ENCODE assay signal across 21 cellular contexts in the genomic region with DNA sequence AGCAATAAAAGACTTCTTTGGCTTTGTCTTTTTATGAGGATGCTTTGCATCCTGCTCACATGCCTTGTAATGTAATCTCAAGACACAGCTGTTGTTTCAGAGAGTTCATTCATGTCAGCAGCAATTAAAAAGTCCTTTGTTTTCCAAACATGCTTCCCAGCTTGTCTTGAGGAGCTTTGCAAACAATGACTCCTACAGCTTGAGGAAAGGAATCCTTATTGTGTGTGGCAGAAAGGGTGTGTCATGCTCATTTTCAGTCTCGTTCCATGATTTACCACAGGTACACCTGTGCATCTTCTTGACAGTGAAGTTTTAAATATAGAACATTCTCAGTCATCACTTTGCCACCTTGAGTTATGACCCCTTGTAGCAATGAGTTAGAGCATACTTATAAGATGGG.
"Had no signal": no experiment of that assay in that cellular context is flagged by ENCODE, and none has a peak within 500 bp of the region (broad histone marks: within the 10 kb centered on the region; RNA-seq: fewer than 3 reads in every experiment).

No MANE protein-coding gene starts in this region.

- H3K27me3 Mint-ChIP-seq: activated CD4-positive, alpha-beta memory T cell treated with anti-CD3 and anti-CD28 coated beads for 36 hours; activated CD8-positive, alpha-beta memory T cell treated with anti-CD3 and anti-CD28 coated beads, Interleukin-2, amount 10 ng/mL, durations not matched to agents 7 days and 5 days; activated naive CD8-positive, alpha-beta T cell; activated T-cell treated with anti-CD3 and anti-CD28 coated beads, Interleukin-2, amount 50 U/mL, for 24 hours; memory B cell; T-helper 17 cell had no signal

- H3K36me3 Mint-ChIP-seq: activated CD4-positive, alpha-beta memory T cell treated with anti-CD3 and anti-CD28 coated beads for 36 hours; activated CD8-positive, alpha-beta memory T cell treated with anti-CD3 and anti-CD28 coated beads, Interleukin-2, amount 10 ng/mL, durations not matched to agents 7 days and 5 days; activated naive CD8-positive, alpha-beta T cell; memory B cell; natural killer cell treated with Interleukin-12 subunit alpha and Interleukin-12 subunit beta and Interleukin-15 and Interleukin-18, amount 100 ng/mL, for 72 hours had no signal

- H3K36me3 ChIP-seq: colonic mucosa, gastroesophageal sphincter, left ventricle myocardium inferior, transverse colon, WERI-Rb-1 had no signal

- H3K4me3 ChIP-seq: colonic mucosa, gastroesophageal sphincter, left ventricle myocardium inferior, transverse colon had no signal

- H3K27ac Mint-ChIP-seq: activated CD4-positive, alpha-beta memory T cell treated with anti-CD3 and anti-CD28 coated beads for 36 hours; activated CD8-positive, alpha-beta memory T cell treated with anti-CD3 and anti-CD28 coated beads, Interleukin-2, amount 10 ng/mL, durations not matched to agents 7 days and 5 days; activated naive CD8-positive, alpha-beta T cell; activated T-cell treated with anti-CD3 and anti-CD28 coated beads, Interleukin-2, amount 50 U/mL, for 24 hours; memory B cell; natural killer cell treated with Interleukin-12 subunit alpha and Interleukin-12 subunit beta and Interleukin-15 and Interleukin-18, amount 100 ng/mL, for 72 hours; T-helper 17 cell had no signal

- DNase-seq: activated CD4-positive, alpha-beta memory T cell treated with anti-CD3 and anti-CD28 coated beads for 36 hours; activated CD8-positive, alpha-beta memory T cell treated with anti-CD3 and anti-CD28 coated beads, Interleukin-2, amount 10 ng/mL, durations not matched to agents 7 days and 5 days; activated gamma-delta T cell; activated T-cell treated with anti-CD3 and anti-CD28 coated beads, Interleukin-2, amount 50 U/mL, for 24 hours; amniotic stem cell; central memory CD4-positive, alpha-beta T cell; colonic mucosa; islet precursor cell; left ventricle myocardium inferior; nucleus accumbens; right cardiac atrium; small intestine; stimulated activated CD4-positive, alpha-beta T cell treated with anti-CD3 and anti-CD28 coated beads, Interleukin-4, amount 100 ng/mL, for 24 hours; stimulated activated naive CD4-positive, alpha-beta T cell; T-helper 17 cell; transverse colon; WERI-Rb-1 had no signal

- H3K9me3 Mint-ChIP-seq: activated CD4-positive, alpha-beta memory T cell treated with anti-CD3 and anti-CD28 coated beads for 36 hours; activated T-cell treated with anti-CD3 and anti-CD28 coated beads, Interleukin-2, amount 50 U/mL, for 24 hours; memory B cell had no signal

- H3K4me1 ChIP-seq: colonic mucosa, gastroesophageal sphincter, left ventricle myocardium inferior had no signal

- ATAC-seq: activated CD8-positive, alpha-beta memory T cell treated with anti-CD3 and anti-CD28 coated beads, Interleukin-2, amount 10 ng/mL, durations not matched to agents 7 days and 5 days; gastroesophageal sphincter; natural killer cell treated with Interleukin-12 subunit alpha and Interleukin-12 subunit beta and Interleukin-15 and Interleukin-18, amount 100 ng/mL, for 72 hours; right cardiac atrium; T-helper 17 cell had no signal

- H3K9me3 ChIP-seq: colonic mucosa, gastroesophageal sphincter, left ventricle myocardium inferior, transverse colon had no signal

- H3K4me3 Mint-ChIP-seq: activated CD4-positive, alpha-beta memory T cell treated with anti-CD3 and anti-CD28 coated beads for 36 hours; activated CD8-positive, alpha-beta memory T cell treated with anti-CD3 and anti-CD28 coated beads, Interleukin-2, amount 10 ng/mL, durations not matched to agents 7 days and 5 days; activated naive CD8-positive, alpha-beta T cell; activated T-cell treated with anti-CD3 and anti-CD28 coated beads, Interleukin-2, amount 50 U/mL, for 24 hours; memory B cell; natural killer cell treated with Interleukin-12 subunit alpha and Interleukin-12 subunit beta and Interleukin-15 and Interleukin-18, amount 100 ng/mL, for 72 hours; T-helper 17 cell had no signal

- H3K27ac ChIP-seq: colonic mucosa, gastroesophageal sphincter, left ventricle myocardium inferior, WERI-Rb-1 had no signal

- H3K4me1 Mint-ChIP-seq: activated CD8-positive, alpha-beta memory T cell treated with anti-CD3 and anti-CD28 coated beads, Interleukin-2, amount 10 ng/mL, durations not matched to agents 7 days and 5 days; memory B cell; T-helper 17 cell had no signal

- H3K27me3 ChIP-seq: colonic mucosa, gastroesophageal sphincter, transverse colon had no signal
